Comparison of ENCODE assay signal across 8 cellular contexts in the genomic region with DNA sequence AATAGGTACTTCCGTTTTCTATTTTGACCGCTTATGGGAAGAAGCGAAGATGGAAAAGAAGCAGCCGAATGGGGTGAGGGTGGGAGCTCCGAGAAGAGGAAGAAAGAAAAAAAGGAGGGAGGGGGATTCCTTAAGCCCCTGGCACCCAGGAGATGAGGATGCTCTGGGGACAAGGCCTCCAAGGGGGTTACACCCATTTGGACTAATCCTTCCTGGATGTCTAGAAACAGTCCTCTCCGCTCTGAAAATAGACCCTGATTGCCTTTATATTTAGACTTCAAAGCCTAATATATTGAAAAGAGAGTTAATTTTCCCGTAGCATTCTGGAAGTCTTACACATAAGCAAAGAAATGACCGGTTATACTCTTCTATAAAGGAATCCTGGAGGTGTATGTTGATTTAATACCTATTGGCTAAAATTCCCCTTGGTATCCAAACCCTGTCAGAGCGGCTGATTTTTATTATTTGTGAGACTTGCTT. TPM values are rescaled to one million over a fixed set of nuclear protein-coding genes. Genes with fewer than 3 reads are reported as not detected.
A peak's percentile ranks its signal among the peaks of the same experiment; 100 is the strongest.
DNase-seq lines count a peak whose midpoint lies in the region; ATAC-seq, FAIRE-seq and TF ChIP-seq lines count a peak whose summit lies in the region.

No MANE protein-coding gene starts in this region.

- no peaks in the 10 kb centered on the region for H3K9me3 ChIP-seq in iPS-15b (ENCODE audit: control insufficient read depth, insufficient read depth, low read length)

- H3K9me3 Mint-ChIP-seq in activated T-helper 1 cell treated with anti-CD3 and anti-CD28 coated beads, Interleukin-12 subunit alpha, Interleukin-12 subunit beta, Interleukin-2, Interleukin-4 antibody, amounts not matched to agents 30 ng/mL and 10 ng/mL and 1 ng/mL, durations not matched to agents 14 hours and 24 hours and 36 hours = no peaks in the 10 kb centered on the region
- no peaks in the 10 kb centered on the region for H3K9me3 Mint-ChIP-seq in stimulated activated effector memory CD8-positive, alpha-beta T cell treated with anti-CD3 and anti-CD28 coated beads, Interleukin-12 subunit alpha, Interleukin-12 subunit beta, amount 100 ng/mL, for 72 hours

- no peak for FAIRE-seq in H54 (lab: Jason Lieb, UNC)

- peak overlapping the region; percentile 81 for H3K4me3 Mint-ChIP-seq in activated T-helper 1 cell treated with anti-CD3 and anti-CD28 coated beads, Interleukin-12 subunit alpha, Interleukin-12 subunit beta, Interleukin-2, Interleukin-4 antibody, amounts not matched to agents 30 ng/mL and 10 ng/mL and 1 ng/mL, durations not matched to agents 14 hours and 24 hours and 36 hours
- H3K4me3 Mint-ChIP-seq in stimulated activated effector memory CD8-positive, alpha-beta T cell treated with anti-CD3 and anti-CD28 coated beads, Interleukin-12 subunit alpha, Interleukin-12 subunit beta, amount 100 ng/mL, for 72 hours = peak overlapping the region; percentile 81

- intact Hi-C loops in activated T-helper 1 cell treated with anti-CD3 and anti-CD28 coated beads, Interleukin-12 subunit alpha, Interleukin-12 subunit beta, Interleukin-2, Interleukin-4 antibody, amounts not matched to agents 30 ng/mL and 10 ng/mL and 1 ng/mL, durations not matched to agents 14 hours and 24 hours and 36 hours (cut with micrococcal nuclease) = no loop called here

- H3K4me1 ChIP-seq in iPS-15b (ENCODE audit: control insufficient read depth, insufficient read depth, low read length) = no peaks in the 10 kb centered on the region

- peaks cover 17% of the 10 kb centered on the region for H3K4me1 Mint-ChIP-seq in activated T-helper 1 cell treated with anti-CD3 and anti-CD28 coated beads, Interleukin-12 subunit alpha, Interleukin-12 subunit beta, Interleukin-2, Interleukin-4 antibody, amounts not matched to agents 30 ng/mL and 10 ng/mL and 1 ng/mL, durations not matched to agents 14 hours and 24 hours and 36 hours (ENCODE audit: low read depth)
- H3K4me1 Mint-ChIP-seq in stimulated activated effector memory CD8-positive, alpha-beta T cell treated with anti-CD3 and anti-CD28 coated beads, Interleukin-12 subunit alpha, Interleukin-12 subunit beta, amount 100 ng/mL, for 72 hours = peaks cover 15% of the 10 kb centered on the region

- peaks cover 35% of the 10 kb centered on the region for H3K27me3 ChIP-seq in iPS-15b (ENCODE audit: control insufficient read depth, insufficient read depth, low read length)

- no peaks in the 10 kb centered on the region for H3K36me3 ChIP-seq in iPS-15b (ENCODE audit: control insufficient read depth, insufficient read depth, low read length)

- no peak for TF ChIP-seq POLR2A in H54 (IDR thresholded peaks at IDR 0.05; ENCODE audit: low read depth, low read length)

- H3K4me3 ChIP-seq in iPS-15b (ENCODE audit: low read depth, low read length) = peak overlapping the region; percentile 70

- no peak overlapping the region for H3K27ac Mint-ChIP-seq in activated T-helper 1 cell treated with anti-CD3 and anti-CD28 coated beads, Interleukin-12 subunit alpha, Interleukin-12 subunit beta, Interleukin-2, Interleukin-4 antibody, amounts not matched to agents 30 ng/mL and 10 ng/mL and 1 ng/mL, durations not matched to agents 14 hours and 24 hours and 36 hours
- H3K27ac Mint-ChIP-seq in stimulated activated effector memory CD8-positive, alpha-beta T cell treated with anti-CD3 and anti-CD28 coated beads, Interleukin-12 subunit alpha, Interleukin-12 subunit beta, amount 100 ng/mL, for 72 hours = peak overlapping the region; percentile 63

- no peak for ATAC-seq in stimulated activated effector memory CD8-positive, alpha-beta T cell treated with anti-CD3 and anti-CD28 coated beads, Interleukin-12 subunit alpha, Interleukin-12 subunit beta, amount 100 ng/mL, for 72 hours
- no peak for ATAC-seq in HG02840 (IDR thresholded peaks at IDR 0.05; ENCODE audit: low FRiP score, unreplicated experiment)

- no peak overlapping the region for H3K9ac ChIP-seq in iPS-15b (ENCODE audit: low read depth, low read length)

- DNase-seq in HT1080 (ENCODE audit: low read depth) (peak; percentile 8), midbrain (lab: John Stamatoyannopoulos, UW) (no peak), NCI-H748 (lab: John Stamatoyannopoulos, UW; ENCODE audit: unreplicated experiment) (no peak), H54 (ENCODE audit: insufficient read length, low spot score) (no peak)
- no peak for DNase-seq in activated T-helper 1 cell treated with anti-CD3 and anti-CD28 coated beads, Interleukin-12 subunit alpha, Interleukin-12 subunit beta, Interleukin-2, Interleukin-4 antibody, amounts not matched to agents 30 ng/mL and 10 ng/mL and 1 ng/mL, durations not matched to agents 14 hours and 24 hours and 36 hours (ENCODE audit: low spot score)
- DNase-seq in stimulated activated effector memory CD8-positive, alpha-beta T cell treated with anti-CD3 and anti-CD28 coated beads, Interleukin-12 subunit alpha, Interleukin-12 subunit beta, amount 100 ng/mL, for 72 hours (ENCODE audit: low spot score in 2 of 2) = no peak

- peaks cover 77% of the 10 kb centered on the region for H3K27me3 Mint-ChIP-seq in activated T-helper 1 cell treated with anti-CD3 and anti-CD28 coated beads, Interleukin-12 subunit alpha, Interleukin-12 subunit beta, Interleukin-2, Interleukin-4 antibody, amounts not matched to agents 30 ng/mL and 10 ng/mL and 1 ng/mL, durations not matched to agents 14 hours and 24 hours and 36 hours (ENCODE audit: insufficient read depth)

- H3K36me3 Mint-ChIP-seq in activated T-helper 1 cell treated with anti-CD3 and anti-CD28 coated beads, Interleukin-12 subunit alpha, Interleukin-12 subunit beta, Interleukin-2, Interleukin-4 antibody, amounts not matched to agents 30 ng/mL and 10 ng/mL and 1 ng/mL, durations not matched to agents 14 hours and 24 hours and 36 hours (ENCODE audit: low read depth) = no peaks in the 10 kb centered on the region
- no peaks in the 10 kb centered on the region for H3K36me3 Mint-ChIP-seq in stimulated activated effector memory CD8-positive, alpha-beta T cell treated with anti-CD3 and anti-CD28 coated beads, Interleukin-12 subunit alpha, Interleukin-12 subunit beta, amount 100 ng/mL, for 72 hours

RNA-seq across cellular contexts. Expression of a gene that starts 0.7 kb away (rescaled TPM):
- 16.8 and 19.4 TPM in 2 replicates for total RNA-seq in HT1080 (2014; rRNA removed; shearing (Covaris generic))
- polyA plus RNA-seq in HT1080 (2015; cell fraction: cytosol; rRNA removed) = 16.3 and 20.4 TPM in 2 replicates
- 10.1 and 11.3 TPM in 2 replicates for polyA plus RNA-seq in HT1080 (2015; cell fraction: nucleus; rRNA removed)
- not detected in 2 replicates for total RNA-seq in activated T-helper 1 cell treated with anti-CD3 and anti-CD28 coated beads, Interleukin-12 subunit alpha, Interleukin-12 subunit beta, Interleukin-2, Interleukin-4 antibody, amounts not matched to agents 30 ng/mL and 10 ng/mL and 1 ng/mL, durations not matched to agents 14 hours and 24 hours and 36 hours

RNA-seq across cellular contexts. Expression of a gene that starts 13.2 kb away (rescaled TPM):
- 90.6 and 100 TPM in 2 replicates for total RNA-seq in HT1080 (2014; rRNA removed; shearing (Covaris generic))
- polyA plus RNA-seq in HT1080 (2015; cell fraction: cytosol; rRNA removed) = 53.6 and 54.9 TPM in 2 replicates
- polyA plus RNA-seq in HT1080 (2015; cell fraction: nucleus; rRNA removed) = 73.7 and 74.7 TPM in 2 replicates
- total RNA-seq in activated T-helper 1 cell treated with anti-CD3 and anti-CD28 coated beads, Interleukin-12 subunit alpha, Interleukin-12 subunit beta, Interleukin-2, Interleukin-4 antibody, amounts not matched to agents 30 ng/mL and 10 ng/mL and 1 ng/mL, durations not matched to agents 14 hours and 24 hours and 36 hours = 78.3 and 80.4 TPM in 2 replicates

Comparison
In these comparisons a context has a peak if more than half of its experiments do, and no peak if none do; other contexts are left out.
1. RNA of a gene that starts 0.7 kb away (total RNA-seq): 16.8 to 19.4 TPM in HT1080; not detected in activated T-helper 1 cell treated with anti-CD3 and anti-CD28 coated beads, Interleukin-12 subunit alpha, Interleukin-12 subunit beta, Interleukin-2, Interleukin-4 antibody, amounts not matched to agents 30 ng/mL and 10 ng/mL and 1 ng/mL, durations not matched to agents 14 hours and 24 hours and 36 hours; every median in the first group is over 10 times any median in the second.